ENCODE assay signal across 23 cellular contexts in genomic region chr7:4737300-4737699, GRCh38. TPM values are rescaled to one million over a fixed set of nuclear protein-coding genes. Genes with fewer than 3 reads are reported as not detected.
A peak's percentile ranks its signal among the peaks of the same experiment; 100 is the strongest.
DNase-seq lines count a peak whose midpoint lies in the region; ATAC-seq, FAIRE-seq and TF ChIP-seq lines count a peak whose summit lies in the region.
"Had no signal": no experiment of that assay in that cellular context is flagged by ENCODE, and none has a peak within 500 bp of the region (broad histone marks: within the 10 kb centered on the region; RNA-seq: fewer than 3 reads in every experiment).

No MANE protein-coding gene starts in this region.

- POLR2A ChIA-PET in A549 (lab: Yijun Ruan, JAX): no interaction called here
- POLR2A ChIA-PET in Caco-2 (lab: Charles Lee): no interaction called here
- POLR2A ChIA-PET in activated CD8-positive, alpha-beta T cell treated with anti-CD3 and anti-CD28 coated beads for 36 hours (lab: Charles Lee): interaction anchor here (2.1 kb wide), 1 partner anchor 12 kb away, joined by 16 read pairs; no protein-coding TSS in a partner anchor
- POLR2A ChIA-PET in naive thymus-derived CD8-positive, alpha-beta T cell (lab: Charles Lee): interaction anchor here (1.2 kb wide), 2 partner anchors 10 to 96 kb away, joined by 3 to 4 read pairs; no protein-coding TSS in a partner anchor

- BruUV-seq in Caco-2 (replicated peaks; lab: Mats Ljungman, UMichigan): no TSS peak

- peaks cover 70% of the 10 kb centered on the region for H3K36me3 Mint-ChIP-seq in Caco-2 (ENCODE audit: insufficient read depth, unreplicated experiment)
- H3K36me3 Mint-ChIP-seq in activated CD8-positive, alpha-beta T cell treated with anti-CD3 and anti-CD28 coated beads for 36 hours (ENCODE audit: low read depth): peaks cover 29% of the 10 kb centered on the region
- H3K36me3 Mint-ChIP-seq in naive thymus-derived CD8-positive, alpha-beta T cell: peaks cover 0 to 26% (median 8%) of the 10 kb centered on the region in 3 donors

- H3K27ac Mint-ChIP-seq in Caco-2 (ENCODE audit: unreplicated experiment): peak overlapping the region; percentile 89
- peak overlapping the region; percentile 42 for H3K27ac Mint-ChIP-seq in activated CD8-positive, alpha-beta T cell treated with anti-CD3 and anti-CD28 coated beads for 36 hours
- H3K27ac Mint-ChIP-seq in naive thymus-derived CD8-positive, alpha-beta T cell: peak overlapping the region in 8 of 10 donors; percentile 20 to 83 (median 34)

- 89% methylated on average over 15 of the region's 15 CpGs for WGBS in A549 (ENCODE audit: missing lambda C conversion rate)

- H3K9me3 ChIP-seq in A549 (no peaks in the 10 kb centered on the region), Caco-2 (no peaks in the 10 kb centered on the region)
- H3K9me3 ChIP-seq: heart left ventricle, uterus had no signal

- H3K27ac ChIP-seq in A549: peak overlapping the region; percentile 96 to 99
- H3K27ac ChIP-seq: parathyroid adenoma had no signal

- no peak for TF ChIP-seq POLR2A in A549 (IDR thresholded peaks at IDR 0.05; ENCODE audit: low read length)

- TF ChIP-seq EP300 in A549 (IDR thresholded peaks at IDR 0.05): no peak

- no peaks in the 10 kb centered on the region for H3K27me3 Mint-ChIP-seq in Caco-2 (ENCODE audit: insufficient read depth, unreplicated experiment)
- no peaks in the 10 kb centered on the region for H3K27me3 Mint-ChIP-seq in activated CD8-positive, alpha-beta T cell treated with anti-CD3 and anti-CD28 coated beads for 36 hours
- H3K27me3 Mint-ChIP-seq in naive thymus-derived CD8-positive, alpha-beta T cell: no peaks in the 10 kb centered on the region
- H3K27me3 Mint-ChIP-seq: CD4-positive, CD25-positive, alpha-beta regulatory T cell; naive B cell had no signal

- no peaks in the 10 kb centered on the region for H3K9me3 Mint-ChIP-seq in Caco-2 (ENCODE audit: unreplicated experiment)
- no peaks in the 10 kb centered on the region for H3K9me3 Mint-ChIP-seq in activated CD8-positive, alpha-beta T cell treated with anti-CD3 and anti-CD28 coated beads for 36 hours
- H3K9me3 Mint-ChIP-seq in naive thymus-derived CD8-positive, alpha-beta T cell: no peaks in the 10 kb centered on the region
- H3K9me3 Mint-ChIP-seq: naive B cell had no signal

- DNase-seq in A549 (ENCODE audit: low read depth in 1 of 2, low spot score in 1 of 2): no peak
- DNase-seq in Caco-2: no peak
- DNase-seq in activated CD8-positive, alpha-beta T cell treated with anti-CD3 and anti-CD28 coated beads for 36 hours: no peak
- DNase-seq in naive thymus-derived CD8-positive, alpha-beta T cell: no peak
- DNase-seq in NCI-H2196 (lab: John Stamatoyannopoulos, UW; ENCODE audit: unreplicated experiment): no peak
- no peak for DNase-seq in NCI-H1930 (lab: John Stamatoyannopoulos, UW)
- no peak for DNase-seq in DMS 273 treated with DMSO at 0.1 percent for 48 hours (lab: John Stamatoyannopoulos, UW)
- DNase-seq: activated gamma-delta T cell; anterior cingulate cortex; CD4-positive, CD25-positive, alpha-beta regulatory T cell; central memory CD4-positive, alpha-beta T cell; heart left ventricle; left cardiac atrium; mesenchymal stem cell; naive B cell; NCI-H1105 treated with DMSO at 0.1 percent for 48 hours; NCI-H510A; PC-9; SIG-M5; substantia nigra; uterus had no signal

- no peak overlapping the region for H3K4me3 ChIP-seq in A549
- H3K4me3 ChIP-seq in Caco-2 (ENCODE audit: low read depth, low read length): no peak overlapping the region
- H3K4me3 ChIP-seq: heart left ventricle, PC-9, uterus had no signal

- no peak overlapping the region for H3K4me2 ChIP-seq in A549
- H3K4me2 ChIP-seq: PC-9 had no signal

- H3K36me3 ChIP-seq in Caco-2 (ENCODE audit: control insufficient read depth, insufficient read depth, low read length): peaks cover 5% of the 10 kb centered on the region
- H3K36me3 ChIP-seq: uterus had no signal

- H3K4me1 ChIP-seq in A549 (peaks cover 49% of the 10 kb centered on the region), Caco-2 (peaks cover 24% of the 10 kb centered on the region)
- H3K4me1 ChIP-seq: uterus had no signal

- no peak overlapping the region for H3K4me3 Mint-ChIP-seq in Caco-2 (ENCODE audit: unreplicated experiment)
- H3K4me3 Mint-ChIP-seq in activated CD8-positive, alpha-beta T cell treated with anti-CD3 and anti-CD28 coated beads for 36 hours: no peak overlapping the region
- H3K4me3 Mint-ChIP-seq in naive thymus-derived CD8-positive, alpha-beta T cell: peak overlapping the region in 1 of 10 donors; percentile 30
- H3K4me3 Mint-ChIP-seq: naive B cell had no signal

- peaks cover 20% of the 10 kb centered on the region for H3K4me1 Mint-ChIP-seq in Caco-2 (ENCODE audit: low read depth, unreplicated experiment)
- peaks cover 56% of the 10 kb centered on the region for H3K4me1 Mint-ChIP-seq in activated CD8-positive, alpha-beta T cell treated with anti-CD3 and anti-CD28 coated beads for 36 hours (ENCODE audit: low read depth)
- peaks cover 36 to 86% (median 73%) of the 10 kb centered on the region in 4 donors for H3K4me1 Mint-ChIP-seq in naive thymus-derived CD8-positive, alpha-beta T cell

- FAIRE-seq in A549 (lab: Jason Lieb, UNC): no peak

- intact Hi-C loops in Caco-2 (cut with micrococcal nuclease; ENCODE audit: unreplicated experiment): loop anchor here (5.0 kb wide), 1 partner anchor 95 kb away; no protein-coding TSS in a partner anchor
- intact Hi-C loops in activated CD8-positive, alpha-beta T cell treated with anti-CD3 and anti-CD28 coated beads for 36 hours (cut with micrococcal nuclease): no loop called here

- TF ChIP-seq CTCF in A549 (IDR thresholded peaks at IDR 0.05) (no peak), Caco-2 (IDR thresholded peaks at IDR 0.05; ENCODE audit: insufficient read depth in 1 of 2, low read depth in 1 of 2, low read length in 1 of 2, severe bottlenecking in 1 of 2, unreplicated experiment in 1 of 2) (no peak)
- TF ChIP-seq CTCF in activated CD8-positive, alpha-beta T cell treated with anti-CD3 and anti-CD28 coated beads for 36 hours (IDR thresholded peaks at IDR 0.05): no peak

- CTCF ChIA-PET in A549 (lab: Yijun Ruan, JAX): interaction anchor here (1.3 to 1.9 kb wide), 2 partner anchors 17 to 95 kb away, joined by 3 to 8 read pairs; no protein-coding TSS in a partner anchor
- CTCF ChIA-PET in Caco-2 (lab: Charles Lee): interaction anchor here (0.7 kb wide), 1 partner anchor 64 kb away, joined by 3 read pairs; no protein-coding TSS in a partner anchor
- CTCF ChIA-PET in activated CD8-positive, alpha-beta T cell treated with anti-CD3 and anti-CD28 coated beads for 36 hours (lab: Charles Lee): interaction anchor here (0.9 to 1.1 kb wide), 2 partner anchors 11 to 95 kb away, joined by 3 read pairs; no protein-coding TSS in a partner anchor

- H3K27me3 ChIP-seq in Caco-2 (replicated peaks; ENCODE audit: control insufficient read depth, insufficient read depth, low read length): no peaks in the 10 kb centered on the region
- H3K27me3 ChIP-seq: heart left ventricle, uterus had no signal

- ATAC-seq in A549 (no peak), HG03571 (IDR thresholded peaks at IDR 0.05; ENCODE audit: unreplicated experiment) (no peak)
- ATAC-seq in activated CD8-positive, alpha-beta T cell treated with anti-CD3 and anti-CD28 coated beads for 36 hours: no peak
- ATAC-seq in naive thymus-derived CD8-positive, alpha-beta T cell: no peak
- ATAC-seq: heart left ventricle, left cardiac atrium had no signal

- TF ChIP-seq RAD21 in A549 (conservative IDR thresholded peaks at IDR 0.05 in 1 of 2, IDR thresholded peaks at IDR 0.05 in 1 of 2): no peak

TF ChIP-seq in A549, 52 proteins besides CTCF, POLR2A, EP300 and RAD21 (continues in another document):
- no peak for TF ChIP-seq PBX3 (IDR thresholded peaks at IDR 0.05)
- no peak for TF ChIP-seq ZSCAN20 (CRISPR knock-in tag; IDR thresholded peaks at IDR 0.05)
- TF ChIP-seq EHMT2 (IDR thresholded peaks at IDR 0.05; ENCODE audit: low read depth): no peak
- TF ChIP-seq ELK1 (IDR thresholded peaks at IDR 0.05; ENCODE audit: low read depth, low read length): no peak

RNA-seq across cellular contexts. Expression of gene AP5Z1, which starts 38.1 kb away (rescaled TPM):
- polyA plus RNA-seq in A549 (2011; rRNA removed) (6.8 and 7.1 TPM in 2 replicates), A549 (2017; fragmentation: RNase III; extraction: RNeasy Plus Mini Kit Qiagen cat#74134 plus additional on column Dnase treatment) (17.6 to 22.7 TPM (median 21.8 TPM) in 3 replicates)
- 16.4 and 24.3 TPM in 2 replicates for polyA plus RNA-seq in A549 (2012; cell fraction: cytosol; rRNA removed)
- 118 and 171 TPM in 2 replicates for polyA plus RNA-seq in A549 (2012; cell fraction: nucleus; rRNA removed)
- 4.6 and 6.7 TPM in 2 replicates for polyA minus RNA-seq in A549 (2011; rRNA and poly(A)+ RNA removed)
- 64.7 and 66.8 TPM in 2 replicates for total RNA-seq in Caco-2 (2022)
- total RNA-seq in activated CD8-positive, alpha-beta T cell treated with anti-CD3 and anti-CD28 coated beads for 36 hours: 10 to 100 TPM; 21.2 to 21.3 TPM
- 100 to 1,000 TPM; 109 to 111 TPM for total RNA-seq in naive thymus-derived CD8-positive, alpha-beta T cell
- 10 to 100 TPM; 25.2 to 44.1 (median 34.1) TPM for polyA plus RNA-seq in naive thymus-derived CD8-positive, alpha-beta T cell

RNA-seq across cellular contexts. Expression of gene FOXK1, which starts 55.2 kb away (rescaled TPM):
- 6.8 and 8.3 TPM in 2 replicates for polyA plus RNA-seq in A549 (2011; rRNA removed)
- polyA plus RNA-seq in A549 (2012; cell fraction: cytosol; rRNA removed): 7.4 and 10.0 TPM in 2 replicates
- 27.5 and 29.2 TPM in 2 replicates for polyA plus RNA-seq in A549 (2012; cell fraction: nucleus; rRNA removed)
- polyA plus RNA-seq in A549 (2017; fragmentation: RNase III; extraction: RNeasy Plus Mini Kit Qiagen cat#74134 plus additional on column Dnase treatment): 9.8 to 10.9 TPM (median 10.2 TPM) in 3 replicates
- 15.7 and 19.4 TPM in 2 replicates for polyA minus RNA-seq in A549 (2011; rRNA and poly(A)+ RNA removed)
- total RNA-seq in Caco-2 (2022): 50.8 and 51.2 TPM in 2 replicates
- 10 to 100 TPM; 38.5 to 39.6 TPM for total RNA-seq in activated CD8-positive, alpha-beta T cell treated with anti-CD3 and anti-CD28 coated beads for 36 hours
- 10 to 100 TPM; 71.5 to 78.5 TPM for total RNA-seq in naive thymus-derived CD8-positive, alpha-beta T cell
- polyA plus RNA-seq in naive thymus-derived CD8-positive, alpha-beta T cell: 1 to 10 TPM; 2.3 to 5.6 (median 3.6) TPM

Comparison
In these comparisons a context has a peak if more than half of its experiments do, and no peak if none do; other contexts are left out.
1. H3K27ac Mint-ChIP-seq: peak in every context shown above with its lines; median percentile 89 in Caco-2; 42 in activated CD8-positive, alpha-beta T cell treated with anti-CD3 and anti-CD28 coated beads for 36 hours; 34 in naive thymus-derived CD8-positive, alpha-beta T cell.
2. POLR2A ChIA-PET loops: an anchor here in activated CD8-positive, alpha-beta T cell treated with anti-CD3 and anti-CD28 coated beads for 36 hours (2.1 kb wide) and naive thymus-derived CD8-positive, alpha-beta T cell (1.2 kb wide); none called in A549 and Caco-2.